2 cellular contexts compared by ENCODE assay signal in the genomic region with DNA sequence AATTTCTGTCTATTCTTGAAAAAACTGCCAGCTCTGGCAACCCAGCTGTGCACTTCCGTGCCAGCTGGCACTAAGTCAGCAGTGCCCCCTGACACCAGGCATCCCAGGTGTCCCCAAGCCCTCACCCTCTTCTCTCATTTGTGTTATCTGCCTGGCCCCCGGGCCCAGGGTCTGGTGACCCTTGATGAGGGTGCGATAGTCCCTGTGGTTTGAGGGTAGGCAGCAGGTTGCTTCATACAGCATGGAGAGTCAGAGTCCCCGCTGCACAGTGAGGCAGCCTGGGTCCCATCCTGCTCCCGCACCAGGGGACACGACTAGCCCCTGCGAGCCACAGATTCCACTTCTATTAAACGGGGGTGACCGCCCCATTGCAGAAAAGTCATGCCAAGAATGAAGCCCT.
TF ChIP-seq lines count a peak whose summit lies in the region.

No MANE protein-coding gene starts in this region.

TF ChIP-seq in liver, 16 proteins besides CTCF, POLR2A, EP300 and RAD21:
- TF ChIP-seq GABPA (IDR thresholded peaks at IDR 0.05 in 1 of 2, conservative IDR thresholded peaks at IDR 0.05 in 1 of 2), result no peak

TF ChIP-seq in HepG2, 621 proteins besides CTCF, POLR2A, EP300 and RAD21:
- TF ChIP-seq, protein P1, sequence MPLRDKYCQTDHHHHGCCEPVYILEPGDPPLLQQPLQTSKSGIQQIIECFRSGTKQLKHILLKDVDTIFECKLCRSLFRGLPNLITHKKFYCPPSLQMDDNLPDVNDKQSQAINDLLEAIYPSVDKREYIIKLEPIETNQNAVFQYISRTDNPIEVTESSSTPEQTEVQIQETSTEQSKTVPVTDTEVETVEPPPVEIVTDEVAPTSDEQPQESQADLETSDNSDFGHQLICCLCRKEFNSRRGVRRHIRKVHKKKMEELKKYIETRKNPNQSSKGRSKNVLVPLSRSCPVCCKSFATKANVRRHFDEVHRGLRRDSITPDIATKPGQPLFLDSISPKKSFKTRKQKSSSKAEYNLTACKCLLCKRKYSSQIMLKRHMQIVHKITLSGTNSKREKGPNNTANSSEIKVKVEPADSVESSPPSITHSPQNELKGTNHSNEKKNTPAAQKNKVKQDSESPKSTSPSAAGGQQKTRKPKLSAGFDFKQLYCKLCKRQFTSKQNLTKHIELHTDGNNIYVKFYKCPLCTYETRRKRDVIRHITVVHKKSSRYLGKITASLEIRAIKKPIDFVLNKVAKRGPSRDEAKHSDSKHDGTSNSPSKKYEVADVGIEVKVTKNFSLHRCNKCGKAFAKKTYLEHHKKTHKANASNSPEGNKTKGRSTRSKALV (CRISPR knock-in tag; IDR thresholded peaks at IDR 0.05), result no peak
- TF ChIP-seq THAP8 (CRISPR knock-in tag; IDR thresholded peaks at IDR 0.05; ENCODE audit: borderline replicate concordance) (no peak), ZNF333 (CRISPR knock-in tag; IDR thresholded peaks at IDR 0.05; ENCODE audit: borderline replicate concordance) (no peak), ONECUT2 (CRISPR knock-in tag; IDR thresholded peaks at IDR 0.05) (no peak), ZNF678 (CRISPR knock-in tag; IDR thresholded peaks at IDR 0.05) (no peak), HOMEZ (CRISPR knock-in tag; IDR thresholded peaks at IDR 0.05; ENCODE audit: low read depth) (no peak), DR1 (CRISPR knock-in tag; IDR thresholded peaks at IDR 0.05) (no peak), SATB2 (CRISPR knock-in tag; IDR thresholded peaks at IDR 0.05) (no peak)
- TF ChIP-seq, protein P2, sequence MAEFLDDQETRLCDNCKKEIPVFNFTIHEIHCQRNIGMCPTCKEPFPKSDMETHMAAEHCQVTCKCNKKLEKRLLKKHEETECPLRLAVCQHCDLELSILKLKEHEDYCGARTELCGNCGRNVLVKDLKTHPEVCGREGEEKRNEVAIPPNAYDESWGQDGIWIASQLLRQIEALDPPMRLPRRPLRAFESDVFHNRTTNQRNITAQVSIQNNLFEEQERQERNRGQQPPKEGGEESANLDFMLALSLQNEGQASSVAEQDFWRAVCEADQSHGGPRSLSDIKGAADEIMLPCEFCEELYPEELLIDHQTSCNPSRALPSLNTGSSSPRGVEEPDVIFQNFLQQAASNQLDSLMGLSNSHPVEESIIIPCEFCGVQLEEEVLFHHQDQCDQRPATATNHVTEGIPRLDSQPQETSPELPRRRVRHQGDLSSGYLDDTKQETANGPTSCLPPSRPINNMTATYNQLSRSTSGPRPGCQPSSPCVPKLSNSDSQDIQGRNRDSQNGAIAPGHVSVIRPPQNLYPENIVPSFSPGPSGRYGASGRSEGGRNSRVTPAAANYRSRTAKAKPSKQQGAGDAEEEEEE (CRISPR knock-in tag; IDR thresholded peaks at IDR 0.05; ENCODE audit: borderline replicate concordance), result no peak
